Comparison of ENCODE assay signal across 1 cellular context in the genomic region with DNA sequence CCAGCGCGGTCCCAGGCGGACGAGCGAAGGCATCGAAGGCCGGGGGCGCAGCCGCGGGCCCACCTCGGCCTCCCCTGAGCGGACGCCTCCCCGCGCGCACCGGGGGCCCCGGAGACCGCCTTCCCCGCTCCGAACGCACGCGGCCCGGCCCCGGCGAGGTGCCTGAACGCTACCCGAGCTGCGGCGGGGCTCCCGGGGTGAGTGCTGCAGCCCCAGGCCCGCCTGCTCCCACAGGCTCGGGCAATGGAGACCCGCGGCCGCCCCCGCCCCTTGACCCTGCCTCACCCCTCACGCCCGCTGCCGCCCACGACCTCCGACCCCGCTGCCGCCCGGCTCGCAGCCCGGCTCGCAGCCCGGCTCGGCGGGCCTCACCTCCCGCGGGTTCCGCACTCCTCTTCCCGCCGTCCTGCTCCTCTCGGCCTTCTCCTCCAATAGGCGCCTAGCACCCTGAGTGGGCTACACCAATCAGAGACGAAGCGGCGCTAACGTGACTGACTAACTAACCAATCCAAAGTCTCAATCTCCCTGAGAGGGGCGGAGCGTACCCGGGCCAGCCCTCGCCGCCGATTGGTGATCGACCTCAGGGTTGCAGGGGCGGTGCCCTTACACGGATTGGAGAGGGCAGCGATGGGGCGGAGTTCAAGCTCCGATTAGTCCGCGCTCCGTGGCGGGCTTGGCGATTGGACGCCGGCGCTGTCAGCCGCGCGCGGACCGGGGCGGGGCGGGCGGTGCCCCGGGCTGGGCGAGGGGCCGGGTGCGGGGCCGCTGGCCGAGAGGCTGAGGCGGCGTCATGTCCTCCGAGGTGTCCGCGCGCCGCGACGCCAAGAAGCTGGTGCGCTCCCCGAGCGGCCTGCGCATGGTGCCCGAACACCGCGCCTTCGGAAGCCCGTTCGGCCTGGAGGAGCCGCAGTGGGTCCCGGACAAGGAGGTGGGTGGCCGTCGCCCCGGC.
TF ChIP-seq lines count a peak whose summit lies in the region.

A gene (minus strand): TSS at position 400 of the 949 bp plus-strand sequence. CDS start 4,364 bp downstream, outside the sequence.
A gene (plus strand): TSS at position 759 of the 949 bp plus-strand sequence. CDS start 32 bp downstream, at position 791.

TF ChIP-seq in GM12878, 131 proteins besides CTCF, POLR2A, EP300 and RAD21 (continued from another document and continues in another):
- TF ChIP-seq EED (IDR thresholded peaks at IDR 0.05; ENCODE audit: low read depth) (no peak), BMI1 (IDR thresholded peaks at IDR 0.05; ENCODE audit: borderline replicate concordance) (no peak), SP1 (IDR thresholded peaks at IDR 0.05; ENCODE audit: low read depth, low read length) (peak; percentile 99), POLR2AphosphoS5 (IDR thresholded peaks at IDR 0.05; ENCODE audit: low read length) (peak; percentile 78; the same call in 1 of the 2 replicates), ZNF217 (IDR thresholded peaks at IDR 0.05) (0 out of 2 replicates have a peak, but pooled peaks have one; percentile 38), NR2F1 (conservative IDR thresholded peaks at IDR 0.05) (peak; percentile 92), TCF12 (IDR thresholded peaks at IDR 0.05; ENCODE audit: low read depth, low read length) (peak; percentile 60; the same call in 1 of the 2 replicates), MTA2 (IDR thresholded peaks at IDR 0.05; ENCODE audit: low read depth) (no peak), HCFC1 (IDR thresholded peaks at IDR 0.05; ENCODE audit: low read length) (peak; percentile 38; the same call in 1 of the 2 replicates), CREM (IDR thresholded peaks at IDR 0.05; ENCODE audit: low read depth) (peak; percentile 58), RB1 (IDR thresholded peaks at IDR 0.05; ENCODE audit: borderline replicate concordance) (peak; percentile 92), KLF5 (IDR thresholded peaks at IDR 0.05; ENCODE audit: partially characterized antibody) (peak; percentile 90), FOS (IDR thresholded peaks at IDR 0.05; ENCODE audit: borderline replicate concordance, extremely low read depth, insufficient read length) (peak; percentile 96), GATAD2B (conservative IDR thresholded peaks at IDR 0.05; ENCODE audit: low read depth) (peak; percentile 63), LARP7 (IDR thresholded peaks at IDR 0.05) (peak; percentile 94), NFYA (IDR thresholded peaks at IDR 0.05; ENCODE audit: borderline replicate concordance, low read depth, low read length) (peak; percentile 79), PML (IDR thresholded peaks at IDR 0.05; ENCODE audit: low read length) (no peak), RFX5 (IDR thresholded peaks at IDR 0.05; ENCODE audit: low read depth, low read length) (peak; percentile 70), POU2F2 (IDR thresholded peaks at IDR 0.05; ENCODE audit: borderline replicate concordance, low read depth, low read length) (peak; percentile 56; the same call in 1 of the 3 replicates), TAF1 (IDR thresholded peaks at IDR 0.05; ENCODE audit: borderline replicate concordance, low read depth, low read length) (peak; percentile 68; the same call in 1 of the 2 replicates), EGR1 (IDR thresholded peaks at IDR 0.05; ENCODE audit: borderline replicate concordance in 1 of 2, low read depth in 2 of 2, low read length in 2 of 2) (peak in 1 of 2 experiments; percentile 59; a peak in 1 of 3 replicates), STAT1 (conservative IDR thresholded peaks at IDR 0.05) (0 out of 2 replicates have a peak, but pooled peaks have one; percentile 21), RAD51 (IDR thresholded peaks at IDR 0.05) (peak; percentile 78; the same call in 1 of the 2 replicates), YBX1 (IDR thresholded peaks at IDR 0.05) (no peak), DPF2 (IDR thresholded peaks at IDR 0.05) (peak; percentile 96), SIN3A (IDR thresholded peaks at IDR 0.05; ENCODE audit: low read depth, low read length) (peak; percentile 86; the same call in 1 of the 2 replicates)
- TF ChIP-seq, protein P1, sequence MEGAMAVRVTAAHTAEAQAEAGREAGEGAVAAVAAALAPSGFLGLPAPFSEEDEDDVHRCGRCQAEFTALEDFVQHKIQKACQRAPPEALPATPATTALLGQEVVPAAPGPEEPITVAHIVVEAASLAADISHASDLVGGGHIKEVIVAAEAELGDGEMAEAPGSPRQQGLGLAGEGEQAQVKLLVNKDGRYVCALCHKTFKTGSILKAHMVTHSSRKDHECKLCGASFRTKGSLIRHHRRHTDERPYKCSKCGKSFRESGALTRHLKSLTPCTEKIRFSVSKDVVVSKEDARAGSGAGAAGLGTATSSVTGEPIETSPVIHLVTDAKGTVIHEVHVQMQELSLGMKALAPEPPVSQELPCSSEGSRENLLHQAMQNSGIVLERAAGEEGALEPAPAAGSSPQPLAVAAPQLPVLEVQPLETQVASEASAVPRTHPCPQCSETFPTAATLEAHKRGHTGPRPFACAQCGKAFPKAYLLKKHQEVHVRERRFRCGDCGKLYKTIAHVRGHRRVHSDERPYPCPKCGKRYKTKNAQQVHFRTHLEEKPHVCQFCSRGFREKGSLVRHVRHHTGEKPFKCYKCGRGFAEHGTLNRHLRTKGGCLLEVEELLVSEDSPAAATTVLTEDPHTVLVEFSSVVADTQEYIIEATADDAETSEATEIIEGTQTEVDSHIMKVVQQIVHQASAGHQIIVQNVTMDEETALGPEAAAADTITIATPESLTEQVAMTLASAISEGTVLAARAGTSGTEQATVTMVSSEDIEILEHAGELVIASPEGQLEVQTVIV (IDR thresholded peaks at IDR 0.05; ENCODE audit: borderline replicate concordance, partially characterized antibody): peak; percentile 57
- TF ChIP-seq, protein P2, sequence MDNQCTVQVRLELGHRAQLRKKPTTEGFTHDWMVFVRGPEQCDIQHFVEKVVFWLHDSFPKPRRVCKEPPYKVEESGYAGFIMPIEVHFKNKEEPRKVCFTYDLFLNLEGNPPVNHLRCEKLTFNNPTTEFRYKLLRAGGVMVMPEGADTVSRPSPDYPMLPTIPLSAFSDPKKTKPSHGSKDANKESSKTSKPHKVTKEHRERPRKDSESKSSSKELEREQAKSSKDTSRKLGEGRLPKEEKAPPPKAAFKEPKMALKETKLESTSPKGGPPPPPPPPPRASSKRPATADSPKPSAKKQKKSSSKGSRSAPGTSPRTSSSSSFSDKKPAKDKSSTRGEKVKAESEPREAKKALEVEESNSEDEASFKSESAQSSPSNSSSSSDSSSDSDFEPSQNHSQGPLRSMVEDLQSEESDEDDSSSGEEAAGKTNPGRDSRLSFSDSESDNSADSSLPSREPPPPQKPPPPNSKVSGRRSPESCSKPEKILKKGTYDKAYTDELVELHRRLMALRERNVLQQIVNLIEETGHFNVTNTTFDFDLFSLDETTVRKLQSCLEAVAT (IDR thresholded peaks at IDR 0.05): no peak
- TF ChIP-seq, protein P3, sequence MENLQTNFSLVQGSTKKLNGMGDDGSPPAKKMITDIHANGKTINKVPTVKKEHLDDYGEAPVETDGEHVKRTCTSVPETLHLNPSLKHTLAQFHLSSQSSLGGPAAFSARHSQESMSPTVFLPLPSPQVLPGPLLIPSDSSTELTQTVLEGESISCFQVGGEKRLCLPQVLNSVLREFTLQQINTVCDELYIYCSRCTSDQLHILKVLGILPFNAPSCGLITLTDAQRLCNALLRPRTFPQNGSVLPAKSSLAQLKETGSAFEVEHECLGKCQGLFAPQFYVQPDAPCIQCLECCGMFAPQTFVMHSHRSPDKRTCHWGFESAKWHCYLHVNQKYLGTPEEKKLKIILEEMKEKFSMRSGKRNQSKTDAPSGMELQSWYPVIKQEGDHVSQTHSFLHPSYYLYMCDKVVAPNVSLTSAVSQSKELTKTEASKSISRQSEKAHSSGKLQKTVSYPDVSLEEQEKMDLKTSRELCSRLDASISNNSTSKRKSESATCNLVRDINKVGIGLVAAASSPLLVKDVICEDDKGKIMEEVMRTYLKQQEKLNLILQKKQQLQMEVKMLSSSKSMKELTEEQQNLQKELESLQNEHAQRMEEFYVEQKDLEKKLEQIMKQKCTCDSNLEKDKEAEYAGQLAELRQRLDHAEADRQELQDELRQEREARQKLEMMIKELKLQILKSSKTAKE (IDR thresholded peaks at IDR 0.05; ENCODE audit: low read depth, poor library complexity, severe bottlenecking): peak; percentile 42
- TF ChIP-seq, protein P4, sequence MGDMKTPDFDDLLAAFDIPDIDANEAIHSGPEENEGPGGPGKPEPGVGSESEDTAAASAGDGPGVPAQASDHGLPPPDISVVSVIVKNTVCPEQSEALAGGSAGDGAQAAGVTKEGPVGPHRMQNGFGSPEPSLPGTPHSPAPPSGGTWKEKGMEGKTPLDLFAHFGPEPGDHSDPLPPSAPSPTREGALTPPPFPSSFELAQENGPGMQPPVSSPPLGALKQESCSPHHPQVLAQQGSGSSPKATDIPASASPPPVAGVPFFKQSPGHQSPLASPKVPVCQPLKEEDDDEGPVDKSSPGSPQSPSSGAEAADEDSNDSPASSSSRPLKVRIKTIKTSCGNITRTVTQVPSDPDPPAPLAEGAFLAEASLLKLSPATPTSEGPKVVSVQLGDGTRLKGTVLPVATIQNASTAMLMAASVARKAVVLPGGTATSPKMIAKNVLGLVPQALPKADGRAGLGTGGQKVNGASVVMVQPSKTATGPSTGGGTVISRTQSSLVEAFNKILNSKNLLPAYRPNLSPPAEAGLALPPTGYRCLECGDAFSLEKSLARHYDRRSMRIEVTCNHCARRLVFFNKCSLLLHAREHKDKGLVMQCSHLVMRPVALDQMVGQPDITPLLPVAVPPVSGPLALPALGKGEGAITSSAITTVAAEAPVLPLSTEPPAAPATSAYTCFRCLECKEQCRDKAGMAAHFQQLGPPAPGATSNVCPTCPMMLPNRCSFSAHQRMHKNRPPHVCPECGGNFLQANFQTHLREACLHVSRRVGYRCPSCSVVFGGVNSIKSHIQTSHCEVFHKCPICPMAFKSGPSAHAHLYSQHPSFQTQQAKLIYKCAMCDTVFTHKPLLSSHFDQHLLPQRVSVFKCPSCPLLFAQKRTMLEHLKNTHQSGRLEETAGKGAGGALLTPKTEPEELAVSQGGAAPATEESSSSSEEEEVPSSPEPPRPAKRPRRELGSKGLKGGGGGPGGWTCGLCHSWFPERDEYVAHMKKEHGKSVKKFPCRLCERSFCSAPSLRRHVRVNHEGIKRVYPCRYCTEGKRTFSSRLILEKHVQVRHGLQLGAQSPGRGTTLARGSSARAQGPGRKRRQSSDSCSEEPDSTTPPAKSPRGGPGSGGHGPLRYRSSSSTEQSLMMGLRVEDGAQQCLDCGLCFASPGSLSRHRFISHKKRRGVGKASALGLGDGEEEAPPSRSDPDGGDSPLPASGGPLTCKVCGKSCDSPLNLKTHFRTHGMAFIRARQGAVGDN (IDR thresholded peaks at IDR 0.05): peak; percentile 70
- TF ChIP-seq, protein P5, sequence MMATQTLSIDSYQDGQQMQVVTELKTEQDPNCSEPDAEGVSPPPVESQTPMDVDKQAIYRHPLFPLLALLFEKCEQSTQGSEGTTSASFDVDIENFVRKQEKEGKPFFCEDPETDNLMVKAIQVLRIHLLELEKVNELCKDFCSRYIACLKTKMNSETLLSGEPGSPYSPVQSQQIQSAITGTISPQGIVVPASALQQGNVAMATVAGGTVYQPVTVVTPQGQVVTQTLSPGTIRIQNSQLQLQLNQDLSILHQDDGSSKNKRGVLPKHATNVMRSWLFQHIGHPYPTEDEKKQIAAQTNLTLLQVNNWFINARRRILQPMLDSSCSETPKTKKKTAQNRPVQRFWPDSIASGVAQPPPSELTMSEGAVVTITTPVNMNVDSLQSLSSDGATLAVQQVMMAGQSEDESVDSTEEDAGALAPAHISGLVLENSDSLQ (IDR thresholded peaks at IDR 0.05): peak; percentile 99
- TF ChIP-seq, protein P6, sequence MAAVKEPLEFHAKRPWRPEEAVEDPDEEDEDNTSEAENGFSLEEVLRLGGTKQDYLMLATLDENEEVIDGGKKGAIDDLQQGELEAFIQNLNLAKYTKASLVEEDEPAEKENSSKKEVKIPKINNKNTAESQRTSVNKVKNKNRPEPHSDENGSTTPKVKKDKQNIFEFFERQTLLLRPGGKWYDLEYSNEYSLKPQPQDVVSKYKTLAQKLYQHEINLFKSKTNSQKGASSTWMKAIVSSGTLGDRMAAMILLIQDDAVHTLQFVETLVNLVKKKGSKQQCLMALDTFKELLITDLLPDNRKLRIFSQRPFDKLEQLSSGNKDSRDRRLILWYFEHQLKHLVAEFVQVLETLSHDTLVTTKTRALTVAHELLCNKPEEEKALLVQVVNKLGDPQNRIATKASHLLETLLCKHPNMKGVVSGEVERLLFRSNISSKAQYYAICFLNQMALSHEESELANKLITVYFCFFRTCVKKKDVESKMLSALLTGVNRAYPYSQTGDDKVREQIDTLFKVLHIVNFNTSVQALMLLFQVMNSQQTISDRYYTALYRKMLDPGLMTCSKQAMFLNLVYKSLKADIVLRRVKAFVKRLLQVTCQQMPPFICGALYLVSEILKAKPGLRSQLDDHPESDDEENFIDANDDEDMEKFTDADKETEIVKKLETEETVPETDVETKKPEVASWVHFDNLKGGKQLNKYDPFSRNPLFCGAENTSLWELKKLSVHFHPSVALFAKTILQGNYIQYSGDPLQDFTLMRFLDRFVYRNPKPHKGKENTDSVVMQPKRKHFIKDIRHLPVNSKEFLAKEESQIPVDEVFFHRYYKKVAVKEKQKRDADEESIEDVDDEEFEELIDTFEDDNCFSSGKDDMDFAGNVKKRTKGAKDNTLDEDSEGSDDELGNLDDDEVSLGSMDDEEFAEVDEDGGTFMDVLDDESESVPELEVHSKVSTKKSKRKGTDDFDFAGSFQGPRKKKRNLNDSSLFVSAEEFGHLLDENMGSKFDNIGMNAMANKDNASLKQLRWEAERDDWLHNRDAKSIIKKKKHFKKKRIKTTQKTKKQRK (IDR thresholded peaks at IDR 0.05; ENCODE audit: low read depth, low read length): peak; percentile 93
- TF ChIP-seq, protein P7, sequence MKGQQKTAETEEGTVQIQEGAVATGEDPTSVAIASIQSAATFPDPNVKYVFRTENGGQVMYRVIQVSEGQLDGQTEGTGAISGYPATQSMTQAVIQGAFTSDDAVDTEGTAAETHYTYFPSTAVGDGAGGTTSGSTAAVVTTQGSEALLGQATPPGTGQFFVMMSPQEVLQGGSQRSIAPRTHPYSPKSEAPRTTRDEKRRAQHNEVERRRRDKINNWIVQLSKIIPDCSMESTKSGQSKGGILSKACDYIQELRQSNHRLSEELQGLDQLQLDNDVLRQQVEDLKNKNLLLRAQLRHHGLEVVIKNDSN (IDR thresholded peaks at IDR 0.05; ENCODE audit: borderline replicate concordance, extremely low read length, insufficient read depth, low read depth, low read length): peak; percentile 69
- TF ChIP-seq, protein P8, sequence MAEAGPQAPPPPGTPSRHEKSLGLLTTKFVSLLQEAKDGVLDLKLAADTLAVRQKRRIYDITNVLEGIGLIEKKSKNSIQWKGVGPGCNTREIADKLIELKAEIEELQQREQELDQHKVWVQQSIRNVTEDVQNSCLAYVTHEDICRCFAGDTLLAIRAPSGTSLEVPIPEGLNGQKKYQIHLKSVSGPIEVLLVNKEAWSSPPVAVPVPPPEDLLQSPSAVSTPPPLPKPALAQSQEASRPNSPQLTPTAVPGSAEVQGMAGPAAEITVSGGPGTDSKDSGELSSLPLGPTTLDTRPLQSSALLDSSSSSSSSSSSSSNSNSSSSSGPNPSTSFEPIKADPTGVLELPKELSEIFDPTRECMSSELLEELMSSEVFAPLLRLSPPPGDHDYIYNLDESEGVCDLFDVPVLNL (IDR thresholded peaks at IDR 0.05; ENCODE audit: low read depth, low read length): peak; percentile 94
- TF ChIP-seq, protein P9, sequence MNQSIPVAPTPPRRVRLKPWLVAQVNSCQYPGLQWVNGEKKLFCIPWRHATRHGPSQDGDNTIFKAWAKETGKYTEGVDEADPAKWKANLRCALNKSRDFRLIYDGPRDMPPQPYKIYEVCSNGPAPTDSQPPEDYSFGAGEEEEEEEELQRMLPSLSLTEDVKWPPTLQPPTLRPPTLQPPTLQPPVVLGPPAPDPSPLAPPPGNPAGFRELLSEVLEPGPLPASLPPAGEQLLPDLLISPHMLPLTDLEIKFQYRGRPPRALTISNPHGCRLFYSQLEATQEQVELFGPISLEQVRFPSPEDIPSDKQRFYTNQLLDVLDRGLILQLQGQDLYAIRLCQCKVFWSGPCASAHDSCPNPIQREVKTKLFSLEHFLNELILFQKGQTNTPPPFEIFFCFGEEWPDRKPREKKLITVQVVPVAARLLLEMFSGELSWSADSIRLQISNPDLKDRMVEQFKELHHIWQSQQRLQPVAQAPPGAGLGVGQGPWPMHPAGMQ (IDR thresholded peaks at IDR 0.05; ENCODE audit: borderline replicate concordance): no peak
